26 cellular contexts compared by ENCODE assay signal in genomic region chr11:126127898-126128297, GRCh38.
DNase-seq lines count a peak whose midpoint lies in the region; ATAC-seq and TF ChIP-seq lines count a peak whose summit lies in the region.
"Had no signal": no experiment of that assay in that cellular context is flagged by ENCODE, and none has a peak within 500 bp of the region (broad histone marks: within the 10 kb centered on the region; RNA-seq: fewer than 3 reads in every experiment).

No MANE protein-coding gene starts in this region.

- TF ChIP-seq CTCF in natural killer cell (IDR thresholded peaks at IDR 0.05) = no peak
- TF ChIP-seq CTCF in lower lobe of right lung (IDR thresholded peaks at IDR 0.05) = no peak

- H3K4me3 ChIP-seq in lower lobe of right lung = no peak overlapping the region
- H3K4me3 ChIP-seq: A549, PC-9, SJCRH30 had no signal

- H3K36me3 Mint-ChIP-seq in natural killer cell treated with Interleukin-12 subunit alpha and Interleukin-12 subunit beta and Interleukin-15 and Interleukin-18, amount 100 ng/mL, for 72 hours = no peaks in the 10 kb centered on the region
- no peaks in the 10 kb centered on the region for H3K36me3 Mint-ChIP-seq in natural killer cell
- H3K36me3 Mint-ChIP-seq: naive B cell; stimulated activated memory B cell treated with anti-CD40 and anti-IgM and Interleukin-4, amounts not matched to agents 10 μg/mL and 1 μg/mL and 100 μg/mL, for 72 hours had no signal

- H3K4me1 Mint-ChIP-seq in natural killer cell treated with Interleukin-12 subunit alpha and Interleukin-12 subunit beta and Interleukin-15 and Interleukin-18, amount 100 ng/mL, for 72 hours (ENCODE audit: low read depth in 2 of 2) = no peaks in the 10 kb centered on the region
- H3K4me1 Mint-ChIP-seq in natural killer cell = no peaks in the 10 kb centered on the region
- H3K4me1 Mint-ChIP-seq: activated CD4-positive, alpha-beta T cell treated with anti-CD3 and anti-CD28 coated beads for 36 hours; naive B cell; stimulated activated memory B cell treated with anti-CD40 and anti-IgM and Interleukin-4, amounts not matched to agents 10 μg/mL and 1 μg/mL and 100 μg/mL, for 72 hours had no signal

- H3K4me1 ChIP-seq in lower lobe of right lung = peaks cover 21% of the 10 kb centered on the region

- no peaks in the 10 kb centered on the region for H3K9me3 ChIP-seq in lower lobe of right lung
- H3K9me3 ChIP-seq: A549, BE2C, SJCRH30 had no signal

- no peak for ATAC-seq in natural killer cell treated with Interleukin-12 subunit alpha and Interleukin-12 subunit beta and Interleukin-15 and Interleukin-18, amount 100 ng/mL, for 72 hours
- ATAC-seq in natural killer cell = no peak
- ATAC-seq in left ventricle myocardium superior = peak; percentile 63
- ATAC-seq in lower lobe of right lung = no peak
- ATAC-seq in GM18520 (IDR thresholded peaks at IDR 0.05; ENCODE audit: unreplicated experiment) = no peak
- ATAC-seq: A549; activated CD4-positive, alpha-beta T cell treated with anti-CD3 and anti-CD28 coated beads for 36 hours; stimulated activated memory B cell treated with anti-CD40 and anti-IgM and Interleukin-4, amounts not matched to agents 10 μg/mL and 1 μg/mL and 100 μg/mL, for 72 hours had no signal

- H3K9me3 Mint-ChIP-seq in natural killer cell treated with Interleukin-12 subunit alpha and Interleukin-12 subunit beta and Interleukin-15 and Interleukin-18, amount 100 ng/mL, for 72 hours = no peaks in the 10 kb centered on the region
- H3K9me3 Mint-ChIP-seq in natural killer cell = no peaks in the 10 kb centered on the region
- H3K9me3 Mint-ChIP-seq: activated naive CD4-positive, alpha-beta T cell treated with anti-CD3 and anti-CD28 coated beads for 36 hours; stimulated activated memory B cell treated with anti-CD40 and anti-IgM and Interleukin-4, amounts not matched to agents 10 μg/mL and 1 μg/mL and 100 μg/mL, for 72 hours; T-helper 1 cell treated with Interleukin-12 subunit alpha and Interleukin-12 subunit beta and Interleukin-4 antibody, amounts not matched to agents 30 μg/mL and 1 μg/mL, for 36 hours had no signal

- DNase-seq in natural killer cell treated with Interleukin-12 subunit alpha and Interleukin-12 subunit beta and Interleukin-15 and Interleukin-18, amount 100 ng/mL, for 72 hours (ENCODE audit: low spot score) = peak; percentile 25
- DNase-seq in natural killer cell = no peak
- no peak for DNase-seq in left ventricle myocardium superior
- peak; percentile 74 for DNase-seq in posterior vena cava (ENCODE audit: low spot score)
- no peak for DNase-seq in lower lobe of right lung
- no peak for DNase-seq in RPMI8226
- no peak for DNase-seq in anterior cingulate cortex (lab: John Stamatoyannopoulos, UW)
- DNase-seq: activated CD4-positive, alpha-beta T cell treated with anti-CD3 and anti-CD28 coated beads for 36 hours; activated naive CD4-positive, alpha-beta T cell treated with anti-CD3 and anti-CD28 coated beads for 36 hours; activated T-cell treated with anti-CD3 and anti-CD28 coated beads, Interleukin-2, amount 50 U/mL, for 48 hours; BE2C; central memory CD4-positive, alpha-beta T cell; DND-41; foreskin fibroblast; hypothalamus; naive B cell; NCI-H1105 treated with DMSO at 0.1 percent for 48 hours; NCI-H2081; NCI-H510A treated with DMSO at 0.1 percent for 48 hours; PC-9; SJCRH30; stimulated activated CD4-positive, alpha-beta T cell treated with anti-CD3 and anti-CD28 coated beads, Interleukin-2, amount 100 ng/mL, for 24 hours had no signal

- intact Hi-C loops in natural killer cell (cut with micrococcal nuclease) (no loop called here), left ventricle myocardium superior (cut with micrococcal nuclease) (no loop called here), posterior vena cava (cut with DNase I) (no loop called here), lower lobe of right lung (cut with DNase I) (no loop called here)

- H3K4me3 Mint-ChIP-seq in natural killer cell treated with Interleukin-12 subunit alpha and Interleukin-12 subunit beta and Interleukin-15 and Interleukin-18, amount 100 ng/mL, for 72 hours = no peak overlapping the region
- H3K4me3 Mint-ChIP-seq in natural killer cell = no peak overlapping the region
- H3K4me3 Mint-ChIP-seq: activated CD4-positive, alpha-beta T cell treated with anti-CD3 and anti-CD28 coated beads for 36 hours; activated naive CD4-positive, alpha-beta T cell treated with anti-CD3 and anti-CD28 coated beads for 36 hours; naive B cell; stimulated activated memory B cell treated with anti-CD40 and anti-IgM and Interleukin-4, amounts not matched to agents 10 μg/mL and 1 μg/mL and 100 μg/mL, for 72 hours; T-helper 1 cell treated with Interleukin-12 subunit alpha and Interleukin-12 subunit beta and Interleukin-4 antibody, amounts not matched to agents 30 μg/mL and 1 μg/mL, for 36 hours had no signal

- no peak overlapping the region for H3K27ac ChIP-seq in lower lobe of right lung
- H3K27ac ChIP-seq: A549, PC-9, SJCRH30 had no signal

- no peaks in the 10 kb centered on the region for H3K36me3 ChIP-seq in lower lobe of right lung
- H3K36me3 ChIP-seq: BE2C, SJCRH30 had no signal

- no peak overlapping the region for H3K27ac Mint-ChIP-seq in natural killer cell treated with Interleukin-12 subunit alpha and Interleukin-12 subunit beta and Interleukin-15 and Interleukin-18, amount 100 ng/mL, for 72 hours
- H3K27ac Mint-ChIP-seq in natural killer cell = no peak overlapping the region
- H3K27ac Mint-ChIP-seq: activated CD4-positive, alpha-beta T cell treated with anti-CD3 and anti-CD28 coated beads for 36 hours; activated naive CD4-positive, alpha-beta T cell treated with anti-CD3 and anti-CD28 coated beads for 36 hours; naive B cell; stimulated activated memory B cell treated with anti-CD40 and anti-IgM and Interleukin-4, amounts not matched to agents 10 μg/mL and 1 μg/mL and 100 μg/mL, for 72 hours; T-helper 1 cell treated with Interleukin-12 subunit alpha and Interleukin-12 subunit beta and Interleukin-4 antibody, amounts not matched to agents 30 μg/mL and 1 μg/mL, for 36 hours had no signal

- H3K27me3 Mint-ChIP-seq in natural killer cell treated with Interleukin-12 subunit alpha and Interleukin-12 subunit beta and Interleukin-15 and Interleukin-18, amount 100 ng/mL, for 72 hours = peaks cover 0 to 9% of the 10 kb centered on the region in 2 donors
- H3K27me3 Mint-ChIP-seq in natural killer cell (ENCODE audit: low read depth in 2 of 2) = peaks cover 0 to 10% of the 10 kb centered on the region in 2 donors
- H3K27me3 Mint-ChIP-seq: activated CD4-positive, alpha-beta T cell treated with anti-CD3 and anti-CD28 coated beads for 36 hours; stimulated activated memory B cell treated with anti-CD40 and anti-IgM and Interleukin-4, amounts not matched to agents 10 μg/mL and 1 μg/mL and 100 μg/mL, for 72 hours had no signal

- no peaks in the 10 kb centered on the region for H3K27me3 ChIP-seq in lower lobe of right lung (ENCODE audit: low read depth)
- H3K27me3 ChIP-seq: BE2C, SJCRH30 had no signal

Comparison
In these comparisons a context has a peak if more than half of its experiments do, and no peak if none do; other contexts are left out.
1. DNase-seq: peak in natural killer cell treated with Interleukin-12 subunit alpha and Interleukin-12 subunit beta and Interleukin-15 and Interleukin-18, amount 100 ng/mL, for 72 hours (single experiment) and posterior vena cava (single experiment); none in natural killer cell (single experiment), left ventricle myocardium superior (single experiment), lower lobe of right lung (single experiment), RPMI8226 (single experiment) and anterior cingulate cortex (0 of 58).